16 cellular contexts compared by ENCODE assay signal in genomic region chr17:292531-293382, GRCh38. TPM values are rescaled to one million over a fixed set of nuclear protein-coding genes. Genes with fewer than 3 reads are reported as not detected.
DNase-seq lines count a peak whose midpoint lies in the region; ATAC-seq, FAIRE-seq and TF ChIP-seq lines count a peak whose summit lies in the region.
"Had no signal": no experiment of that assay in that cellular context is flagged by ENCODE, and none has a peak within 500 bp of the region (broad histone marks: within the 10 kb centered on the region; RNA-seq: fewer than 3 reads in every experiment).

No MANE protein-coding gene starts in this region.

- H3K9me3 ChIP-seq in upper lobe of right lung: no peaks in the 10 kb centered on the region
- H3K9me3 ChIP-seq: esophagus muscularis mucosa, SJSA1 had no signal

- peak; percentile 32 for FAIRE-seq in bronchial epithelial cell (lab: Jason Lieb, UNC)
- FAIRE-seq: urothelium cell line had no signal

- H3K27me3 ChIP-seq in bronchial epithelial cell (ENCODE audit: control insufficient read depth, insufficient read depth, low read length) (no peaks in the 10 kb centered on the region), upper lobe of right lung (no peaks in the 10 kb centered on the region)

- peaks cover 0 to 2% of the 10 kb centered on the region in 2 donors for H3K27me3 Mint-ChIP-seq in natural killer cell treated with Interleukin-12 subunit alpha and Interleukin-12 subunit beta and Interleukin-15 and Interleukin-18, amount 100 ng/mL, for 72 hours

- no peak overlapping the region for H3K27ac ChIP-seq in upper lobe of right lung
- H3K27ac ChIP-seq: esophagus muscularis mucosa, SJSA1 had no signal

- no peaks in the 10 kb centered on the region for H3K9me3 Mint-ChIP-seq in natural killer cell treated with Interleukin-12 subunit alpha and Interleukin-12 subunit beta and Interleukin-15 and Interleukin-18, amount 100 ng/mL, for 72 hours
- H3K9me3 Mint-ChIP-seq: CD4-positive, alpha-beta memory T cell had no signal

- H3K4me3 ChIP-seq in bronchial epithelial cell (ENCODE audit: low read depth, low read length) (no peak overlapping the region), upper lobe of right lung (no peak overlapping the region)
- H3K4me3 ChIP-seq: esophagus muscularis mucosa, SJSA1 had no signal

- DNase-seq in left cardiac atrium: peak; percentile 11
- DNase-seq in Right ventricle myocardium superior: no peak
- DNase-seq in bronchial epithelial cell (ENCODE audit: low read depth): no peak
- DNase-seq in natural killer cell treated with Interleukin-12 subunit alpha and Interleukin-12 subunit beta and Interleukin-15 and Interleukin-18, amount 100 ng/mL, for 72 hours (ENCODE audit: low spot score): no peak
- peak; percentile 55 for DNase-seq in upper lobe of right lung
- DNase-seq in LoVo (ENCODE audit: low spot score): no peak
- no peak for DNase-seq in activated CD4-positive, alpha-beta T cell treated with anti-CD3 and anti-CD28 coated beads, Interleukin-2, amount 50 U/mL, for 48 hours
- DNase-seq: activated T-cell treated with anti-CD3 and anti-CD28 coated beads for 4 hours; CD4-positive, alpha-beta memory T cell; DMS53; NCI-H1436; PC-3 had no signal

- H3K36me3 ChIP-seq in bronchial epithelial cell (ENCODE audit: control insufficient read depth, insufficient read depth, low read length) (no peaks in the 10 kb centered on the region), upper lobe of right lung (no peaks in the 10 kb centered on the region)
- H3K36me3 ChIP-seq: esophagus muscularis mucosa, SJSA1 had no signal

- TF ChIP-seq CTCF in bronchial epithelial cell (IDR thresholded peaks at IDR 0.05; ENCODE audit: insufficient read depth, low read length, severe bottlenecking): no peak
- no peak for TF ChIP-seq CTCF in upper lobe of right lung (IDR thresholded peaks at IDR 0.05)

- no peaks in the 10 kb centered on the region for H3K36me3 Mint-ChIP-seq in natural killer cell treated with Interleukin-12 subunit alpha and Interleukin-12 subunit beta and Interleukin-15 and Interleukin-18, amount 100 ng/mL, for 72 hours

- intact Hi-C loops in left cardiac atrium (cut with DNase I): no loop called here
- intact Hi-C loops in Right ventricle myocardium superior (cut with DNase I): no loop called here
- intact Hi-C loops in upper lobe of right lung (cut with DNase I): no loop called here

- peaks cover 14 to 25% of the 10 kb centered on the region in 2 donors for H3K4me1 Mint-ChIP-seq in natural killer cell treated with Interleukin-12 subunit alpha and Interleukin-12 subunit beta and Interleukin-15 and Interleukin-18, amount 100 ng/mL, for 72 hours (ENCODE audit: low read depth in 2 of 2)

- ATAC-seq in left cardiac atrium (no peak), Right ventricle myocardium superior (ENCODE audit: poor library complexity) (no peak), upper lobe of right lung (peak; percentile 12), GM19467 (IDR thresholded peaks at IDR 0.05; ENCODE audit: unreplicated experiment) (no peak)
- ATAC-seq in natural killer cell treated with Interleukin-12 subunit alpha and Interleukin-12 subunit beta and Interleukin-15 and Interleukin-18, amount 100 ng/mL, for 72 hours: peak; percentile 62 to 68
- ATAC-seq: PC-3 had no signal

- H3K4me1 ChIP-seq in upper lobe of right lung: no peaks in the 10 kb centered on the region
- H3K4me1 ChIP-seq: esophagus muscularis mucosa, SJSA1 had no signal

- no peak overlapping the region for H3K27ac Mint-ChIP-seq in natural killer cell treated with Interleukin-12 subunit alpha and Interleukin-12 subunit beta and Interleukin-15 and Interleukin-18, amount 100 ng/mL, for 72 hours

- no peak overlapping the region for H3K4me3 Mint-ChIP-seq in natural killer cell treated with Interleukin-12 subunit alpha and Interleukin-12 subunit beta and Interleukin-15 and Interleukin-18, amount 100 ng/mL, for 72 hours

RNA-seq across cellular contexts. Expression of gene RPH3AL, which starts 59.9 kb away (rescaled TPM):
- total RNA-seq in left cardiac atrium: 10 to 100 TPM in 1 of 2 donors, 1 to 10 TPM in 1; 5.9 to 10.9 TPM
- total RNA-seq in Right ventricle myocardium superior: 4.6 TPM
- 6.1 and 11.3 TPM in 2 replicates for total RNA-seq in bronchial epithelial cell
- 1 to 10 TPM; 2.6 to 6.8 TPM for total RNA-seq in natural killer cell treated with Interleukin-12 subunit alpha and Interleukin-12 subunit beta and Interleukin-15 and Interleukin-18, amount 100 ng/mL, for 72 hours
- total RNA-seq in upper lobe of right lung: 33.3 TPM

Comparison
In these comparisons a context has a peak if more than half of its experiments do, and no peak if none do; other contexts are left out.
1. DNase-seq: peak in left cardiac atrium (single experiment) and upper lobe of right lung (single experiment); none in Right ventricle myocardium superior (single experiment), bronchial epithelial cell (single experiment), natural killer cell treated with Interleukin-12 subunit alpha and Interleukin-12 subunit beta and Interleukin-15 and Interleukin-18, amount 100 ng/mL, for 72 hours (single experiment), LoVo (single experiment) and activated CD4-positive, alpha-beta T cell treated with anti-CD3 and anti-CD28 coated beads, Interleukin-2, amount 50 U/mL, for 48 hours (0 of 2).
2. ATAC-seq: peak in natural killer cell treated with Interleukin-12 subunit alpha and Interleukin-12 subunit beta and Interleukin-15 and Interleukin-18, amount 100 ng/mL, for 72 hours (2 of 2) and upper lobe of right lung (single experiment); none in left cardiac atrium (0 of 2), Right ventricle myocardium superior (single experiment) and GM19467 (single experiment).